1 cellular context compared by ENCODE assay signal in genomic region chr10:77911535-77912123, GRCh38.
A peak's percentile ranks its signal among the peaks of the same experiment; 100 is the strongest.
TF ChIP-seq lines count a peak whose summit lies in the region.

No MANE protein-coding gene starts in this region.

TF ChIP-seq in K562, 482 proteins besides CTCF, POLR2A, EP300 and RAD21 (continued from another document and continues in another):
- TF ChIP-seq, protein P1, sequence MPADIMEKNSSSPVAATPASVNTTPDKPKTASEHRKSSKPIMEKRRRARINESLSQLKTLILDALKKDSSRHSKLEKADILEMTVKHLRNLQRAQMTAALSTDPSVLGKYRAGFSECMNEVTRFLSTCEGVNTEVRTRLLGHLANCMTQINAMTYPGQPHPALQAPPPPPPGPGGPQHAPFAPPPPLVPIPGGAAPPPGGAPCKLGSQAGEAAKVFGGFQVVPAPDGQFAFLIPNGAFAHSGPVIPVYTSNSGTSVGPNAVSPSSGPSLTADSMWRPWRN (IDR thresholded peaks at IDR 0.05; ENCODE audit: low read depth) = peak; percentile 44; the same call in 1 of the 2 replicates
- TF ChIP-seq GTF2B (IDR thresholded peaks at IDR 0.05; ENCODE audit: extremely low read depth, insufficient read length) (no peak), MECOM (CRISPR knock-in tag; IDR thresholded peaks at IDR 0.05) (0 out of 2 replicates have a peak, but pooled peaks have one; percentile 7), NEUROD1 (IDR thresholded peaks at IDR 0.05; ENCODE audit: borderline replicate concordance, low read depth, low read length, partially characterized antibody) (peak; percentile 35), OTX1 (CRISPR knock-in tag; IDR thresholded peaks at IDR 0.05) (0 out of 2 replicates have a peak, but pooled peaks have one; percentile 24), FUS (optimal IDR thresholded peaks at IDR 0.05; ENCODE audit: low read depth, low read length) (no peak), HOMEZ (CRISPR knock-in tag; IDR thresholded peaks at IDR 0.05) (no peak), HDGF (IDR thresholded peaks at IDR 0.05) (no peak), SOX6 (IDR thresholded peaks at IDR 0.05) (peak; percentile 79), ZNF384 (IDR thresholded peaks at IDR 0.05; ENCODE audit: low read depth, low read length) (peak; percentile 98), CC2D1A (IDR thresholded peaks at IDR 0.05) (peak; percentile 49; the same call in 1 of the 2 replicates), TEAD4 (IDR thresholded peaks at IDR 0.05; ENCODE audit: low read length) (0 out of 2 replicates have a peak, but pooled peaks have one; percentile 7), TEAD4 (CRISPR knock-in tag; IDR thresholded peaks at IDR 0.05; ENCODE audit: borderline replicate concordance) (no peak), PHF20 (IDR thresholded peaks at IDR 0.05; ENCODE audit: partially characterized antibody) (peak; percentile 50), SNIP1 (IDR thresholded peaks at IDR 0.05; ENCODE audit: low read depth) (no peak), NR2C2 (CRISPR knock-in tag; IDR thresholded peaks at IDR 0.05) (no peak), NR2C2 (tag; IDR thresholded peaks at IDR 0.05) (peak; percentile 52; the same call in 1 of the 2 replicates), RBM34 (IDR thresholded peaks at IDR 0.05; ENCODE audit: borderline replicate concordance, insufficient read depth, low read length) (no peak), FOXJ2 (tag; IDR thresholded peaks at IDR 0.05) (peak; percentile 97), TAF7 (tag; IDR thresholded peaks at IDR 0.05) (peak; percentile 21; the same call in 1 of the 2 replicates), ZSCAN29 (IDR thresholded peaks at IDR 0.05) (no peak), MTA1 (IDR thresholded peaks at IDR 0.05; ENCODE audit: borderline replicate concordance) (0 out of 2 replicates have a peak, but pooled peaks have one; percentile 38), HLTF (IDR thresholded peaks at IDR 0.05) (no peak), BCL6 (CRISPR knock-in tag; IDR thresholded peaks at IDR 0.05) (peak; percentile 81), SMARCE1 (IDR thresholded peaks at IDR 0.05) (peak; percentile 70), KLF6 (CRISPR knock-in tag; IDR thresholded peaks at IDR 0.05; ENCODE audit: borderline replicate concordance) (peak; percentile 77; the same call in 1 of the 2 replicates), ZKSCAN3 (CRISPR knock-in tag; IDR thresholded peaks at IDR 0.05) (0 out of 2 replicates have a peak, but pooled peaks have one; percentile 35), ZNF589 (CRISPR knock-in tag; IDR thresholded peaks at IDR 0.05; ENCODE audit: low read depth) (peak; percentile 93), ZNF3 (CRISPR knock-in tag; IDR thresholded peaks at IDR 0.05) (no peak), ZNF449 (CRISPR knock-in tag; IDR thresholded peaks at IDR 0.05) (no peak; the same call in 1 of the 2 replicates), ZNF445 (CRISPR knock-in tag; IDR thresholded peaks at IDR 0.05; ENCODE audit: low read depth) (0 out of 2 replicates have a peak, but pooled peaks have one; percentile 56), POLR2B (IDR thresholded peaks at IDR 0.05; ENCODE audit: low read depth, partially characterized antibody) (no peak), BRD4 (IDR thresholded peaks at IDR 0.05) (no peak), TRIM28 (IDR thresholded peaks at IDR 0.05) (peak; percentile 31; the same call in 1 of the 2 replicates)
- TF ChIP-seq, protein P2, sequence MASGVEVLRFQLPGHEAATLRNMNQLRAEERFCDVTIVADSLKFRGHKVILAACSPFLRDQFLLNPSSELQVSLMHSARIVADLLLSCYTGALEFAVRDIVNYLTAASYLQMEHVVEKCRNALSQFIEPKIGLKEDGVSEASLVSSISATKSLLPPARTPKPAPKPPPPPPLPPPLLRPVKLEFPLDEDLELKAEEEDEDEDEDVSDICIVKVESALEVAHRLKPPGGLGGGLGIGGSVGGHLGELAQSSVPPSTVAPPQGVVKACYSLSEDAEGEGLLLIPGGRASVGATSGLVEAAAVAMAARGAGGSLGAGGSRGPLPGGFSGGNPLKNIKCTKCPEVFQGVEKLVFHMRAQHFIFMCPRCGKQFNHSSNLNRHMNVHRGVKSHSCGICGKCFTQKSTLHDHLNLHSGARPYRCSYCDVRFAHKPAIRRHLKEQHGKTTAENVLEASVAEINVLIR (CRISPR knock-in tag; IDR thresholded peaks at IDR 0.05) = 0 out of 2 replicates have a peak, but pooled peaks have one; percentile 37
- TF ChIP-seq, protein P3, sequence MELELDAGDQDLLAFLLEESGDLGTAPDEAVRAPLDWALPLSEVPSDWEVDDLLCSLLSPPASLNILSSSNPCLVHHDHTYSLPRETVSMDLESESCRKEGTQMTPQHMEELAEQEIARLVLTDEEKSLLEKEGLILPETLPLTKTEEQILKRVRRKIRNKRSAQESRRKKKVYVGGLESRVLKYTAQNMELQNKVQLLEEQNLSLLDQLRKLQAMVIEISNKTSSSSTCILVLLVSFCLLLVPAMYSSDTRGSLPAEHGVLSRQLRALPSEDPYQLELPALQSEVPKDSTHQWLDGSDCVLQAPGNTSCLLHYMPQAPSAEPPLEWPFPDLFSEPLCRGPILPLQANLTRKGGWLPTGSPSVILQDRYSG (tag; conservative IDR thresholded peaks at IDR 0.05; ENCODE audit: low read depth) = peak; percentile 85
- TF ChIP-seq, protein P4, sequence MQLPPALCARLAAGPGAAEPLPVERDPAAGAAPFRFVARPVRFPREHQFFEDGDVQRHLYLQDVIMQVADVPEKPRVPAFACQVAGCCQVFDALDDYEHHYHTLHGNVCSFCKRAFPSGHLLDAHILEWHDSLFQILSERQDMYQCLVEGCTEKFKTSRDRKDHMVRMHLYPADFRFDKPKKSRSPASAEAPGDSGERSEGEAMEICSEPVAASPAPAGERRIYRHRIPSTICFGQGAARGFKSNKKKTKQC (CRISPR knock-in tag; IDR thresholded peaks at IDR 0.05) = no peak
- TF ChIP-seq, protein P5, sequence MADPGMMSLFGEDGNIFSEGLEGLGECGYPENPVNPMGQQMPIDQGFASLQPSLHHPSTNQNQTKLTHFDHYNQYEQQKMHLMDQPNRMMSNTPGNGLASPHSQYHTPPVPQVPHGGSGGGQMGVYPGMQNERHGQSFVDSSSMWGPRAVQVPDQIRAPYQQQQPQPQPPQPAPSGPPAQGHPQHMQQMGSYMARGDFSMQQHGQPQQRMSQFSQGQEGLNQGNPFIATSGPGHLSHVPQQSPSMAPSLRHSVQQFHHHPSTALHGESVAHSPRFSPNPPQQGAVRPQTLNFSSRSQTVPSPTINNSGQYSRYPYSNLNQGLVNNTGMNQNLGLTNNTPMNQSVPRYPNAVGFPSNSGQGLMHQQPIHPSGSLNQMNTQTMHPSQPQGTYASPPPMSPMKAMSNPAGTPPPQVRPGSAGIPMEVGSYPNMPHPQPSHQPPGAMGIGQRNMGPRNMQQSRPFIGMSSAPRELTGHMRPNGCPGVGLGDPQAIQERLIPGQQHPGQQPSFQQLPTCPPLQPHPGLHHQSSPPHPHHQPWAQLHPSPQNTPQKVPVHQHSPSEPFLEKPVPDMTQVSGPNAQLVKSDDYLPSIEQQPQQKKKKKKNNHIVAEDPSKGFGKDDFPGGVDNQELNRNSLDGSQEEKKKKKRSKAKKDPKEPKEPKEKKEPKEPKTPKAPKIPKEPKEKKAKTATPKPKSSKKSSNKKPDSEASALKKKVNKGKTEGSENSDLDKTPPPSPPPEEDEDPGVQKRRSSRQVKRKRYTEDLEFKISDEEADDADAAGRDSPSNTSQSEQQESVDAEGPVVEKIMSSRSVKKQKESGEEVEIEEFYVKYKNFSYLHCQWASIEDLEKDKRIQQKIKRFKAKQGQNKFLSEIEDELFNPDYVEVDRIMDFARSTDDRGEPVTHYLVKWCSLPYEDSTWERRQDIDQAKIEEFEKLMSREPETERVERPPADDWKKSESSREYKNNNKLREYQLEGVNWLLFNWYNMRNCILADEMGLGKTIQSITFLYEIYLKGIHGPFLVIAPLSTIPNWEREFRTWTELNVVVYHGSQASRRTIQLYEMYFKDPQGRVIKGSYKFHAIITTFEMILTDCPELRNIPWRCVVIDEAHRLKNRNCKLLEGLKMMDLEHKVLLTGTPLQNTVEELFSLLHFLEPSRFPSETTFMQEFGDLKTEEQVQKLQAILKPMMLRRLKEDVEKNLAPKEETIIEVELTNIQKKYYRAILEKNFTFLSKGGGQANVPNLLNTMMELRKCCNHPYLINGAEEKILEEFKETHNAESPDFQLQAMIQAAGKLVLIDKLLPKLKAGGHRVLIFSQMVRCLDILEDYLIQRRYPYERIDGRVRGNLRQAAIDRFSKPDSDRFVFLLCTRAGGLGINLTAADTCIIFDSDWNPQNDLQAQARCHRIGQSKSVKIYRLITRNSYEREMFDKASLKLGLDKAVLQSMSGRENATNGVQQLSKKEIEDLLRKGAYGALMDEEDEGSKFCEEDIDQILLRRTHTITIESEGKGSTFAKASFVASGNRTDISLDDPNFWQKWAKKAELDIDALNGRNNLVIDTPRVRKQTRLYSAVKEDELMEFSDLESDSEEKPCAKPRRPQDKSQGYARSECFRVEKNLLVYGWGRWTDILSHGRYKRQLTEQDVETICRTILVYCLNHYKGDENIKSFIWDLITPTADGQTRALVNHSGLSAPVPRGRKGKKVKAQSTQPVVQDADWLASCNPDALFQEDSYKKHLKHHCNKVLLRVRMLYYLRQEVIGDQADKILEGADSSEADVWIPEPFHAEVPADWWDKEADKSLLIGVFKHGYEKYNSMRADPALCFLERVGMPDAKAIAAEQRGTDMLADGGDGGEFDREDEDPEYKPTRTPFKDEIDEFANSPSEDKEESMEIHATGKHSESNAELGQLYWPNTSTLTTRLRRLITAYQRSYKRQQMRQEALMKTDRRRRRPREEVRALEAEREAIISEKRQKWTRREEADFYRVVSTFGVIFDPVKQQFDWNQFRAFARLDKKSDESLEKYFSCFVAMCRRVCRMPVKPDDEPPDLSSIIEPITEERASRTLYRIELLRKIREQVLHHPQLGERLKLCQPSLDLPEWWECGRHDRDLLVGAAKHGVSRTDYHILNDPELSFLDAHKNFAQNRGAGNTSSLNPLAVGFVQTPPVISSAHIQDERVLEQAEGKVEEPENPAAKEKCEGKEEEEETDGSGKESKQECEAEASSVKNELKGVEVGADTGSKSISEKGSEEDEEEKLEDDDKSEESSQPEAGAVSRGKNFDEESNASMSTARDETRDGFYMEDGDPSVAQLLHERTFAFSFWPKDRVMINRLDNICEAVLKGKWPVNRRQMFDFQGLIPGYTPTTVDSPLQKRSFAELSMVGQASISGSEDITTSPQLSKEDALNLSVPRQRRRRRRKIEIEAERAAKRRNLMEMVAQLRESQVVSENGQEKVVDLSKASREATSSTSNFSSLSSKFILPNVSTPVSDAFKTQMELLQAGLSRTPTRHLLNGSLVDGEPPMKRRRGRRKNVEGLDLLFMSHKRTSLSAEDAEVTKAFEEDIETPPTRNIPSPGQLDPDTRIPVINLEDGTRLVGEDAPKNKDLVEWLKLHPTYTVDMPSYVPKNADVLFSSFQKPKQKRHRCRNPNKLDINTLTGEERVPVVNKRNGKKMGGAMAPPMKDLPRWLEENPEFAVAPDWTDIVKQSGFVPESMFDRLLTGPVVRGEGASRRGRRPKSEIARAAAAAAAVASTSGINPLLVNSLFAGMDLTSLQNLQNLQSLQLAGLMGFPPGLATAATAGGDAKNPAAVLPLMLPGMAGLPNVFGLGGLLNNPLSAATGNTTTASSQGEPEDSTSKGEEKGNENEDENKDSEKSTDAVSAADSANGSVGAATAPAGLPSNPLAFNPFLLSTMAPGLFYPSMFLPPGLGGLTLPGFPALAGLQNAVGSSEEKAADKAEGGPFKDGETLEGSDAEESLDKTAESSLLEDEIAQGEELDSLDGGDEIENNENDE (IDR thresholded peaks at IDR 0.05; ENCODE audit: low read depth, low read length) = no peak
- TF ChIP-seq, protein P6, sequence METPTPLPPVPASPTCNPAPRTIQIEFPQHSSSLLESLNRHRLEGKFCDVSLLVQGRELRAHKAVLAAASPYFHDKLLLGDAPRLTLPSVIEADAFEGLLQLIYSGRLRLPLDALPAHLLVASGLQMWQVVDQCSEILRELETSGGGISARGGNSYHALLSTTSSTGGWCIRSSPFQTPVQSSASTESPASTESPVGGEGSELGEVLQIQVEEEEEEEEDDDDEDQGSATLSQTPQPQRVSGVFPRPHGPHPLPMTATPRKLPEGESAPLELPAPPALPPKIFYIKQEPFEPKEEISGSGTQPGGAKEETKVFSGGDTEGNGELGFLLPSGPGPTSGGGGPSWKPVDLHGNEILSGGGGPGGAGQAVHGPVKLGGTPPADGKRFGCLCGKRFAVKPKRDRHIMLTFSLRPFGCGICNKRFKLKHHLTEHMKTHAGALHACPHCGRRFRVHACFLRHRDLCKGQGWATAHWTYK (CRISPR knock-in tag; IDR thresholded peaks at IDR 0.05) = peak; percentile 93
- TF ChIP-seq, protein P7, sequence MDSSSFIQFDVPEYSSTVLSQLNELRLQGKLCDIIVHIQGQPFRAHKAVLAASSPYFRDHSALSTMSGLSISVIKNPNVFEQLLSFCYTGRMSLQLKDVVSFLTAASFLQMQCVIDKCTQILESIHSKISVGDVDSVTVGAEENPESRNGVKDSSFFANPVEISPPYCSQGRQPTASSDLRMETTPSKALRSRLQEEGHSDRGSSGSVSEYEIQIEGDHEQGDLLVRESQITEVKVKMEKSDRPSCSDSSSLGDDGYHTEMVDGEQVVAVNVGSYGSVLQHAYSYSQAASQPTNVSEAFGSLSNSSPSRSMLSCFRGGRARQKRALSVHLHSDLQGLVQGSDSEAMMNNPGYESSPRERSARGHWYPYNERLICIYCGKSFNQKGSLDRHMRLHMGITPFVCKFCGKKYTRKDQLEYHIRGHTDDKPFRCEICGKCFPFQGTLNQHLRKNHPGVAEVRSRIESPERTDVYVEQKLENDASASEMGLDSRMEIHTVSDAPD (CRISPR knock-in tag; IDR thresholded peaks at IDR 0.05) = 0 out of 2 replicates have a peak, but pooled peaks have one; percentile 35
